In the genomic region with DNA sequence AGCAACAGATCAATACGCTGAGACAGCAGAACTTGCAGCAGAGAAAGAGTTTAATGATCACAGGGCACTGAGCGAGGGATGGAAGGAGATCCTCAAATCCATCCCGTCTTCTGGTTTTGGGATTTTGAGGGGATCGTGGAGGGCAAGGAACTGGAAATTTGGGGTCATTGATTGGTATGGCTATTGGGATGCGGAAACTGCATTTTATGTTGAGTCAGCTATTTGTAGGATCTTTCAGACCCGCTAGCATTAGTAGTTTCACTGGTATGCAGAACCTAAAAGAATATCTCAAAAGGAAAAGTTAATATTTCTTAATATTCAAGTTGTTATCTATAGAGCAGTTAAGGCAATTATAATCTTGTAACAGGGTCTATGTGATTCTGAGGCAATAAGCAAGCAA, we compare ENCODE assay signal across 35 cellular contexts.
"Had no signal": no experiment of that assay in that cellular context is flagged by ENCODE, and none has a peak within 500 bp of the region (broad histone marks: within the 10 kb centered on the region; RNA-seq: fewer than 3 reads in every experiment).

No MANE protein-coding gene starts in this region.

- H3K27ac ChIP-seq: adrenal gland, body of pancreas, brain microvascular endothelial cell, breast epithelium, VCaP had no signal

- H3K4me3 ChIP-seq: adrenal gland, body of pancreas, breast epithelium had no signal

- FAIRE-seq: astrocyte, colon, TTC549 had no signal

- H3K4me1 Mint-ChIP-seq: activated B cell treated with CpG ODN at 0.5 μM for 24 hours; activated CD4-positive, alpha-beta T cell treated with anti-CD3 and anti-CD28 coated beads, Interleukin-2, amount 10 ng/mL, durations not matched to agents 24 days and 14 days; activated CD8-positive, alpha-beta memory T cell treated with anti-CD3 and anti-CD28 coated beads, Interleukin-2, amount 10 ng/mL, durations not matched to agents 7 days and 5 days; activated naive CD8-positive, alpha-beta T cell treated with anti-CD3 and anti-CD28 coated beads for 36 hours had no signal

- ATAC-seq: activated CD8-positive, alpha-beta memory T cell treated with anti-CD3 and anti-CD28 coated beads, Interleukin-2, amount 10 ng/mL, durations not matched to agents 7 days and 5 days; activated CD8-positive, alpha-beta T cell treated with anti-CD3 and anti-CD28 coated beads for 36 hours; activated naive CD4-positive, alpha-beta T cell treated with anti-CD3 and anti-CD28 coated beads, Interleukin-2, amount 50 U/mL, for 72 hours; body of pancreas had no signal

- H3K27ac Mint-ChIP-seq: activated B cell treated with CpG ODN at 0.5 μM for 24 hours; activated CD4-positive, alpha-beta memory T cell treated with anti-CD3 and anti-CD28 coated beads for 36 hours; activated CD4-positive, alpha-beta T cell treated with anti-CD3 and anti-CD28 coated beads, Interleukin-2, amount 10 ng/mL, durations not matched to agents 24 days and 14 days; activated CD8-positive, alpha-beta memory T cell treated with anti-CD3 and anti-CD28 coated beads, Interleukin-2, amount 10 ng/mL, durations not matched to agents 7 days and 5 days; activated CD8-positive, alpha-beta T cell treated with anti-CD3 and anti-CD28 coated beads for 36 hours; activated naive CD4-positive, alpha-beta T cell treated with anti-CD3 and anti-CD28 coated beads, Interleukin-2, amount 50 U/mL, for 72 hours; activated naive CD8-positive, alpha-beta T cell treated with anti-CD3 and anti-CD28 coated beads for 36 hours; activated T-cell treated with anti-CD3 and anti-CD28 coated beads, Interleukin-2, amount 50 U/mL, for 24 hours; activated T-helper 2 cell treated with anti-CD3 and anti-CD28 coated beads, Interferon-gamma antibody, Interleukin-2, Interleukin-4, amounts not matched to agents 10 μg/mL and 5 μg/mL and 100 μg/mL, durations not matched to agents 14 hours and 24 hours and 36 hours; T-helper 1 cell treated with Interleukin-12 subunit alpha and Interleukin-12 subunit beta and Interleukin-4 antibody, amounts not matched to agents 30 μg/mL and 1 μg/mL, for 36 hours; T-helper 2 cell treated with Interferon-gamma antibody and Interleukin-4, amounts not matched to agents 5 μg/mL and 100 μg/mL, for 36 hours had no signal

- DNase-seq: activated B cell treated with CpG ODN at 0.5 μM for 24 hours; activated CD4-positive, alpha-beta memory T cell treated with anti-CD3 and anti-CD28 coated beads for 36 hours; activated CD4-positive, alpha-beta T cell treated with anti-CD3 and anti-CD28 coated beads for 4 hours; activated CD4-positive, alpha-beta T cell treated with anti-CD3 and anti-CD28 coated beads, Interleukin-2, amount 10 ng/mL, durations not matched to agents 24 days and 14 days; activated CD4-positive, alpha-beta T cell treated with anti-CD3 and anti-CD28 coated beads, Interleukin-2, amount 50 U/mL, for 1 hour; activated CD4-positive, alpha-beta T cell treated with anti-CD3 and anti-CD28 coated beads, Interleukin-2, amount 50 U/mL, for 4 hours; activated CD4-positive, CD25-positive, alpha-beta regulatory T cell treated with anti-CD3 and anti-CD28 coated beads, Interleukin-2, amount 50 U/mL, for 72 hours; activated CD8-positive, alpha-beta memory T cell treated with anti-CD3 and anti-CD28 coated beads for 24 hours; activated CD8-positive, alpha-beta memory T cell treated with anti-CD3 and anti-CD28 coated beads, Interleukin-2, amount 10 ng/mL, durations not matched to agents 7 days and 5 days; activated CD8-positive, alpha-beta memory T cell treated with anti-CD3 and anti-CD28 coated beads, Interleukin-2, amount 50 U/mL, for 48 hours; activated CD8-positive, alpha-beta T cell treated with anti-CD3 and anti-CD28 coated beads for 36 hours; activated effector memory CD4-positive, alpha-beta T cell treated with Interleukin-2 at 50 U/mL for 16 hours; activated gamma-delta T cell; activated naive CD4-positive, alpha-beta T cell treated with anti-CD3 and anti-CD28 coated beads, Interleukin-2, amount 50 U/mL, for 16 hours; activated naive CD4-positive, alpha-beta T cell treated with Interleukin-2 at 50 U/mL for 16 hours; activated naive CD8-positive, alpha-beta T cell treated with anti-CD3 and anti-CD28 coated beads for 36 hours; activated T-cell treated with anti-CD3 and anti-CD28 coated beads, Interleukin-2, amount 50 U/mL, for 24 hours; activated T-cell treated with anti-CD3 and anti-CD28 coated beads, Interleukin-2, amount 50 U/mL, for 48 hours; adrenal gland; amniotic stem cell; aorta; body of pancreas; brain microvascular endothelial cell; central memory CD4-positive, alpha-beta T cell; T-helper 2 cell; T-helper 9 cell had no signal

- H3K9me3 ChIP-seq: body of pancreas had no signal

- H3K4me3 Mint-ChIP-seq: activated B cell treated with CpG ODN at 0.5 μM for 24 hours; activated CD4-positive, alpha-beta memory T cell treated with anti-CD3 and anti-CD28 coated beads for 36 hours; activated CD4-positive, alpha-beta T cell treated with anti-CD3 and anti-CD28 coated beads, Interleukin-2, amount 10 ng/mL, durations not matched to agents 24 days and 14 days; activated CD8-positive, alpha-beta memory T cell treated with anti-CD3 and anti-CD28 coated beads, Interleukin-2, amount 10 ng/mL, durations not matched to agents 7 days and 5 days; activated CD8-positive, alpha-beta T cell treated with anti-CD3 and anti-CD28 coated beads for 36 hours; activated naive CD8-positive, alpha-beta T cell treated with anti-CD3 and anti-CD28 coated beads for 36 hours; activated T-cell treated with anti-CD3 and anti-CD28 coated beads, Interleukin-2, amount 50 U/mL, for 24 hours; T-helper 1 cell treated with Interleukin-12 subunit alpha and Interleukin-12 subunit beta and Interleukin-4 antibody, amounts not matched to agents 30 μg/mL and 1 μg/mL, for 36 hours; T-helper 2 cell treated with Interferon-gamma antibody and Interleukin-4, amounts not matched to agents 5 μg/mL and 100 μg/mL, for 36 hours had no signal

- H3K27me3 Mint-ChIP-seq: activated B cell treated with CpG ODN at 0.5 μM for 24 hours; activated CD4-positive, alpha-beta memory T cell treated with anti-CD3 and anti-CD28 coated beads for 36 hours; activated CD4-positive, alpha-beta T cell treated with anti-CD3 and anti-CD28 coated beads, Interleukin-2, amount 10 ng/mL, durations not matched to agents 24 days and 14 days; activated CD8-positive, alpha-beta memory T cell treated with anti-CD3 and anti-CD28 coated beads, Interleukin-2, amount 10 ng/mL, durations not matched to agents 7 days and 5 days; activated CD8-positive, alpha-beta T cell treated with anti-CD3 and anti-CD28 coated beads for 36 hours; activated naive CD8-positive, alpha-beta T cell treated with anti-CD3 and anti-CD28 coated beads for 36 hours; activated T-cell treated with anti-CD3 and anti-CD28 coated beads, Interleukin-2, amount 50 U/mL, for 24 hours had no signal

- H3K36me3 ChIP-seq: adrenal gland, brain microvascular endothelial cell, breast epithelium had no signal

- H3K27me3 ChIP-seq: adrenal gland, body of pancreas, brain microvascular endothelial cell, breast epithelium had no signal

- H3K4me1 ChIP-seq: adrenal gland, body of pancreas, breast epithelium had no signal

- H3K36me3 Mint-ChIP-seq: activated CD4-positive, alpha-beta memory T cell treated with anti-CD3 and anti-CD28 coated beads for 36 hours; activated CD8-positive, alpha-beta memory T cell treated with anti-CD3 and anti-CD28 coated beads, Interleukin-2, amount 10 ng/mL, durations not matched to agents 7 days and 5 days; activated naive CD4-positive, alpha-beta T cell treated with anti-CD3 and anti-CD28 coated beads, Interleukin-2, amount 50 U/mL, for 72 hours; activated naive CD8-positive, alpha-beta T cell treated with anti-CD3 and anti-CD28 coated beads for 36 hours had no signal
